Comparison of ENCODE assay signal across 14 cellular contexts in the genomic region with DNA sequence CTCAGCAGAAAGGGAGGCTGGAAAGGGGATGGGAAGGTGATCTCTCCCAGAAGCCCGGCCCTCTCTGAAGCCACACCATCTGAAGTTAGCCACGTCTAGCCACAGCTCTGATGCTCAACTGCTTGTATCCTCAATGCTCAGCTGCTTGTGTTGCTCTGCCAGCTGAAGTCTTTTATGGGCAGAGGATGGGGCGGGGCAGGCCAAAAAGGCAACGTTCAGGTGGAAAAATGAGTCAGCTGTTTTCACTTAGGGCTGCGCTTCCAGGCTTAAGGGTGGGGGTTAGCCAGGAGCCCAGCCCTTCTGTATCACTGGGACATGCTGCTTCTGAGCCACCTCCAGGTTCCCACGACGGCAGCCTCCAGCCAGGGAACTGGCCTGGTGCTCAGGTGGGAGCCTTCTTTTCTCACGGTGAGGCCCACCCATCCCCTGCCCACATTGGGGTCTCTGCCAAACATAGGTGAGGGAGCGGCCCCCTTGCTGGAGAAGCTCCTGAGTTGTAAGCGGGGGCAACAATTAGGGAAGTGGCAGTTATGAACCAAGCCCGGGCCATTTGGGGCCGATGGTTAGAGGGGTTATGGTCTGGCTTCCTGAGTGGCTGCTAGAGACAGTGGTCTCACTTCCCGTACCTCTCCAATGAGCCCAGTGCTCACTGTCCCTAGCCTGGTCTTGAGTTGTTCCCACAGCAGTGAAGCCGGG. TPM values are rescaled to one million over a fixed set of nuclear protein-coding genes. Genes with fewer than 3 reads are reported as not detected.
DNase-seq lines count a peak whose midpoint lies in the region; ATAC-seq lines count a peak whose summit lies in the region.
"Had no signal": no experiment of that assay in that cellular context is flagged by ENCODE, and none has a peak within 500 bp of the region (broad histone marks: within the 10 kb centered on the region; RNA-seq: fewer than 3 reads in every experiment).

No MANE protein-coding gene starts in this region.

- no peak overlapping the region for H3K4me3 ChIP-seq in BLaER1 treated with 17β-estradiol and CSF1 and Interleukin-3, amounts not matched to agents 10 nM and 100 nM
- H3K4me3 ChIP-seq: pancreas, tibial nerve had no signal

- H3K4me2 ChIP-seq in BLaER1 treated with 17β-estradiol and CSF1 and Interleukin-3, amounts not matched to agents 10 nM and 100 nM, result peak overlapping the region in 10 of 11 experiments; percentile 43 to 75 (median 62); a peak in 20 of 22 replicates

- H3K27ac ChIP-seq in BLaER1 treated with 17β-estradiol and CSF1 and Interleukin-3, amounts not matched to agents 10 nM and 100 nM, result peak overlapping the region in 7 of 11 experiments; percentile 32 to 68 (median 45); a peak in 10 of 22 replicates
- H3K27ac ChIP-seq: pancreas, tibial nerve had no signal

- intact Hi-C loops in Right ventricle myocardium inferior (cut with DNase I), result no loop called here

- no peaks in the 10 kb centered on the region for H3K36me3 ChIP-seq in BLaER1 treated with 17β-estradiol and CSF1 and Interleukin-3, amounts not matched to agents 10 nM and 100 nM
- H3K36me3 ChIP-seq: pancreas, tibial nerve had no signal

- H3K4me1 ChIP-seq in BLaER1 treated with 17β-estradiol and CSF1 and Interleukin-3, amounts not matched to agents 10 nM and 100 nM, result peaks cover 16 to 55% (median 33%) of the 10 kb centered on the region in 10 experiments
- H3K4me1 ChIP-seq: pancreas, tibial nerve had no signal

- peak overlapping the region in 1 of 11 experiments; percentile 4; a peak in 1 of 22 replicates for H3K9ac ChIP-seq in BLaER1 treated with 17β-estradiol and CSF1 and Interleukin-3, amounts not matched to agents 10 nM and 100 nM

- no peak for ATAC-seq in Right ventricle myocardium inferior

- H3K27me3 ChIP-seq in BLaER1 treated with 17β-estradiol and CSF1 and Interleukin-3, amounts not matched to agents 10 nM and 100 nM, result no peaks in the 10 kb centered on the region
- H3K27me3 ChIP-seq: pancreas had no signal

- DNase-seq in LoVo (ENCODE audit: low spot score) (peak; percentile 69), SW480 (ENCODE audit: low spot score) (peak; percentile 72), mesenteric fat pad (ENCODE audit: low spot score) (peak; percentile 83), NCI-H2171 (lab: John Stamatoyannopoulos, UW) (no peak), GOT3 (lab: John Stamatoyannopoulos, UW) (no peak), Right ventricle myocardium inferior (ENCODE audit: missing footprints) (no peak), NCI-H446 (lab: John Stamatoyannopoulos, UW) (no peak)
- DNase-seq: activated CD4-positive, alpha-beta T cell treated with anti-CD3 and anti-CD28 coated beads, Interleukin-2, amount 50 U/mL, for 48 hours; NCI-H1048 had no signal

- no peaks in the 10 kb centered on the region for H3K9me3 ChIP-seq in BLaER1 treated with 17β-estradiol and CSF1 and Interleukin-3, amounts not matched to agents 10 nM and 100 nM (replicated peaks in 1 of 11)
- H3K9me3 ChIP-seq: pancreas, tibial nerve had no signal

- no peaks in the 10 kb centered on the region for H4K20me1 ChIP-seq in BLaER1 treated with 17β-estradiol and CSF1 and Interleukin-3, amounts not matched to agents 10 nM and 100 nM

RNA-seq across cellular contexts. Expression of a gene that starts 44.8 kb away (rescaled TPM):
- total RNA-seq in mesenteric fat pad (not detected), Right ventricle myocardium inferior (not detected)
- total RNA-seq: B cell, dermis microvascular lymphatic vessel endothelial cell, pancreas had no signal

RNA-seq across cellular contexts. Expression of a gene that starts 53.3 kb away (rescaled TPM):
- total RNA-seq in mesenteric fat pad, result 43.7 TPM
- total RNA-seq in Right ventricle myocardium inferior, result 36.1 TPM

Comparison
In these comparisons a context has a peak if more than half of its experiments do, and no peak if none do; other contexts are left out.
1. DNase-seq: peak in LoVo (single experiment), SW480 (single experiment) and mesenteric fat pad (single experiment); none in NCI-H2171 (single experiment), GOT3 (single experiment), Right ventricle myocardium inferior (single experiment) and NCI-H446 (0 of 2).